ENCODE assay signal across 12 cellular contexts in the genomic region with DNA sequence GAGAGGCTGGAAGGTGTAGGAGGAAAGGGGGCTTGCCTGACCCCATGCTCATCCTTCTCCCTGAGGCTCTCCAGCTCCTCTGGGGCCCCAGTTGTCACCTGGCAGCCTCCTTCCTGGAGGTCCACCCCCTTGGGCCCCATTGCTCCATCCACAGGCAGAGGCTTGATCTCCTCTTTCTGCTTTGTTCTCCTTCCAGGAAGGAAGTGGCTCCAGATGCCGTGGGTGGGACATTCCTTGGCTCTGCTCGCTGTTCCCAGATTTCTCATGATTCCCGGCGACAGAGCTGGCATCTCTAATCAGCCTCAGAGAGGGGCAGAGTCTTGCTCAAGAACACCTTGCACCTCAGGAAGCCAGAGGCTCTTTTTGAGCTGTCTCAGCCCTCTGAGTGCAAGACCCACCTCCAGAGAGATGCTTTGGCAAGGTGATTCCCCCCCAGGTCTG. TPM values are rescaled to one million over a fixed set of nuclear protein-coding genes. Genes with fewer than 3 reads are reported as not detected.
DNase-seq lines count a peak whose midpoint lies in the region; ATAC-seq, FAIRE-seq and TF ChIP-seq lines count a peak whose summit lies in the region.
"Had no signal": no experiment of that assay in that cellular context is flagged by ENCODE, and none has a peak within 500 bp of the region (broad histone marks: within the 10 kb centered on the region; RNA-seq: fewer than 3 reads in every experiment).

No MANE protein-coding gene starts in this region.

- no peaks in the 10 kb centered on the region for H3K36me3 Mint-ChIP-seq in osteocyte (ENCODE audit: unreplicated experiment)

- H3K27me3 Mint-ChIP-seq in osteocyte (ENCODE audit: unreplicated experiment): no peaks in the 10 kb centered on the region

- DNase-seq in HTR-8/SVneo (ENCODE audit: insufficient read length, low spot score) (peak; percentile 54), H1 (ENCODE audit: low read depth in 1 of 2, low spot score in 2 of 2) (no peak), osteocyte (ENCODE audit: extremely low spot score, unreplicated experiment) (no peak), DMS114 treated with DMSO at 0.1 percent for 48 hours (lab: John Stamatoyannopoulos, UW; ENCODE audit: unreplicated experiment) (no peak), NCI-H82 treated with DMSO at 0.1 percent for 48 hours (lab: John Stamatoyannopoulos, UW; ENCODE audit: unreplicated experiment) (no peak), NCI-H526 (lab: John Stamatoyannopoulos, UW) (no peak)
- DNase-seq: substantia nigra had no signal

- H2AK5ac ChIP-seq in H1 (ENCODE audit: low read depth, low read length): no peak overlapping the region

- peaks cover 85% of the 10 kb centered on the region for H3K4me1 Mint-ChIP-seq in osteocyte (ENCODE audit: unreplicated experiment)

- no peaks in the 10 kb centered on the region for H3K27me3 ChIP-seq in ACC112 (ENCODE audit: insufficient read depth, low read length)
- no peaks in the 10 kb centered on the region; a peak in 1 of 7 replicates for H3K27me3 ChIP-seq in H1 (replicated peaks in 1 of 4; ENCODE audit: control insufficient read depth in 3 of 4, extremely low read depth in 1 of 4, insufficient read depth in 3 of 4, low read length in 3 of 4)

- H2AFZ ChIP-seq in ACC112 (ENCODE audit: low read length, unreplicated experiment) (no peak overlapping the region), H1 (ENCODE audit: low read length) (0 out of 2 replicates have a peak overlapping the region, but pooled peaks have one; percentile 11)
- H2AFZ ChIP-seq: GM23338 had no signal

- H3K56ac ChIP-seq in H1 (replicated peaks; ENCODE audit: insufficient read length, low read depth, low read length): no peak overlapping the region

- POLR2A ChIA-PET in H1 (lab: Charles Lee; ENCODE audit: partially characterized antibody): interaction anchor here (0.8 to 1.0 kb wide), 3 partner anchors 19 to 248 kb away, joined by 3 read pairs; no protein-coding TSS in a partner anchor

- no peak overlapping the region for H3K14ac ChIP-seq in H1 (ENCODE audit: insufficient read length)

- H2BK20ac ChIP-seq in H1 (ENCODE audit: low read length): no peak overlapping the region

- peak overlapping the region; percentile 84 for H3K27ac ChIP-seq in ACC112 (ENCODE audit: low read depth, low read length)
- no peak overlapping the region for H3K27ac ChIP-seq in H1 (ENCODE audit: low read depth, low read length)

- H3K4me1 ChIP-seq in ACC112 (ENCODE audit: control insufficient read depth, insufficient read depth, low read length, unreplicated experiment) (peaks cover 55% of the 10 kb centered on the region), H1 (replicated peaks in 1 of 4; ENCODE audit: control insufficient read depth in 3 of 4, insufficient read depth in 4 of 4, low read length in 3 of 4) (peaks cover 0 to 8% (median 1%) of the 10 kb centered on the region in 4 experiments; a peak in 2 of 7 replicates)

- H2BK120ac ChIP-seq in H1 (replicated peaks; ENCODE audit: low read depth, low read length): no peak overlapping the region

- no peaks in the 10 kb centered on the region for H3K79me1 ChIP-seq in H1 (ENCODE audit: low read depth, low read length)

- H2BK5ac ChIP-seq in H1 (ENCODE audit: low read depth, low read length): 0 out of 2 replicates have a peak overlapping the region, but pooled peaks have one; percentile 25

- no peak overlapping the region for H2BK15ac ChIP-seq in H1 (ENCODE audit: low read length)

- H3K27ac Mint-ChIP-seq in osteocyte (ENCODE audit: unreplicated experiment): peak overlapping the region; percentile 77
- H3K27ac Mint-ChIP-seq: GM23338 had no signal

- no peak for ATAC-seq in GM21526 (IDR thresholded peaks at IDR 0.05; ENCODE audit: low FRiP score, unreplicated experiment)
- ATAC-seq: GM23338 had no signal

- H3K9ac ChIP-seq in H1 (replicated peaks in 1 of 4; ENCODE audit: extremely low read depth in 1 of 4, low read depth in 3 of 4, low read length in 3 of 4): no peak overlapping the region

- H4K8ac ChIP-seq in H1 (ENCODE audit: extremely low read depth, insufficient read depth, low read length): no peak overlapping the region

- H3K23me2 ChIP-seq in H1 (ENCODE audit: low read depth, low read length): peaks cover 3% of the 10 kb centered on the region; the same call in 1 of the 2 replicates

- no peak overlapping the region for H4K5ac ChIP-seq in H1 (ENCODE audit: insufficient read length, low read depth, low read length)

- no peak overlapping the region for H3K23ac ChIP-seq in H1 (ENCODE audit: insufficient read length)

- FAIRE-seq in HTR-8/SVneo (lab: Jason Lieb, UNC): no peak
- FAIRE-seq in H1 (lab: Jason Lieb, UNC): no peak

- no peak overlapping the region for H2BK12ac ChIP-seq in H1 (ENCODE audit: low read depth, low read length)

- no peak for TF ChIP-seq RAD21 in H1 (IDR thresholded peaks at IDR 0.05 in 1 of 2, conservative IDR thresholded peaks at IDR 0.05 in 1 of 2; ENCODE audit: low read depth in 2 of 2, low read length in 2 of 2)

- H3K9me3 Mint-ChIP-seq in osteocyte (ENCODE audit: unreplicated experiment): no peaks in the 10 kb centered on the region
- H3K9me3 Mint-ChIP-seq: GM23338, neural crest cell had no signal

- no peak overlapping the region for H3K4me3 ChIP-seq in ACC112 (ENCODE audit: low read depth, low read length)
- H3K4me3 ChIP-seq in H1 (ENCODE audit: extremely low read depth in 1 of 4, insufficient read depth in 2 of 4, low read depth in 3 of 4, low read length in 4 of 4): no peak overlapping the region
- H3K4me3 ChIP-seq: GM23338 had no signal

- H3K79me2 ChIP-seq in ACC112 (ENCODE audit: control insufficient read depth, insufficient read depth, low read length, unreplicated experiment) (no peaks in the 10 kb centered on the region), H1 (ENCODE audit: control insufficient read depth in 1 of 2, insufficient read depth in 2 of 2, low read length in 2 of 2) (no peaks in the 10 kb centered on the region)

- no peak overlapping the region for H3K4ac ChIP-seq in H1 (replicated peaks; ENCODE audit: insufficient read length, low read depth, low read length)

- no peaks in the 10 kb centered on the region for H3K9me3 ChIP-seq in H1 (ENCODE audit: insufficient read depth in 2 of 2, low read depth in 1 of 2, low read length in 1 of 2)

- TF ChIP-seq CTCF in H1 (IDR thresholded peaks at IDR 0.05; ENCODE audit: control extremely low read depth in 1 of 3, insufficient read depth in 1 of 3, low read depth in 1 of 3, low read length in 3 of 3) (no peak), osteocyte (IDR thresholded peaks at IDR 0.05) (no peak)

- no peak overlapping the region for H3K4me3 Mint-ChIP-seq in osteocyte (ENCODE audit: unreplicated experiment)
- H3K4me3 Mint-ChIP-seq: GM23338, neural crest cell had no signal

- H4K20me1 ChIP-seq in H1 (replicated peaks in 1 of 2; ENCODE audit: control insufficient read depth in 1 of 2, insufficient read depth in 2 of 2, low read length in 2 of 2): peaks cover 0 to 1% of the 10 kb centered on the region in 2 experiments

- H4K91ac ChIP-seq in H1 (replicated peaks; ENCODE audit: insufficient read length, low read length): no peak overlapping the region

- H3K18ac ChIP-seq in H1 (ENCODE audit: extremely low read depth, low read length): no peak overlapping the region

- H3K4me2 ChIP-seq in H1 (ENCODE audit: insufficient read depth in 1 of 2, low read depth in 2 of 2, low read length in 2 of 2): no peak overlapping the region
- H3K4me2 ChIP-seq: GM23338 had no signal

- CTCF ChIA-PET in H1 (lab: Charles Lee; ENCODE audit: partially characterized antibody): interaction anchor here (1.0 to 19.4 kb wide), 13 partner anchors 9 to 178 kb away, joined by 3 to 435 read pairs (median 4); partner anchors contain the start of gene IGFBP4

- no peaks in the 10 kb centered on the region for H3K36me3 ChIP-seq in ACC112 (ENCODE audit: insufficient read depth, low read length)
- no peaks in the 10 kb centered on the region for H3K36me3 ChIP-seq in H1 (ENCODE audit: control insufficient read depth in 2 of 4, insufficient read depth in 4 of 4, low read length in 3 of 4)

- WGBS in H1 (ENCODE audit: extremely low coverage in 1 of 2, insufficient coverage in 1 of 2, insufficient read length in 1 of 2, insufficient replicate concordance in 2 of 2, low coverage in 1 of 2, low lambda C conversion rate in 2 of 2, missing lambda C conversion rate in 1 of 2), 2 experiments: 93% methylated on average over 4 of the region's 4 CpGs; no CpG with 5 or more reads in 1 of the 2 experiments

- no peak for TF ChIP-seq EP300 in H1 (IDR thresholded peaks at IDR 0.05; ENCODE audit: borderline replicate concordance in 1 of 2, low read depth in 2 of 2, low read length in 2 of 2)

- no peak for TF ChIP-seq POLR2A in H1 (IDR thresholded peaks at IDR 0.05; ENCODE audit: control extremely low read depth in 1 of 2, low read depth in 2 of 2, low read length in 2 of 2)

TF ChIP-seq in H1, 55 proteins besides CTCF, POLR2A, EP300 and RAD21 (continues in another document):
- TF ChIP-seq BRCA1 (IDR thresholded peaks at IDR 0.05; ENCODE audit: low read depth, low read length) (no peak), JUN (IDR thresholded peaks at IDR 0.05; ENCODE audit: low read depth, low read length) (no peak), CREB1 (IDR thresholded peaks at IDR 0.05) (no peak), HDAC6 (IDR thresholded peaks at IDR 0.05; ENCODE audit: low read depth, low read length) (no peak), NANOG (IDR thresholded peaks at IDR 0.05; ENCODE audit: insufficient read depth, low read depth, low read length, poor library complexity, severe bottlenecking) (no peak)

RNA-seq across cellular contexts. Expression of gene CCR7, which starts 28.5 kb away (rescaled TPM):
- total RNA-seq in H1 (2021; fragmentation: NEBNext Ultra II Directional; extraction: Animal tissue kit (Norgen Biotek cat#: 25700)): 0.17 TPM in 1 of 2 replicates, not detected in the other
- 0.12 and 0.28 TPM in 2 replicates for polyA plus RNA-seq in H1 (2011; rRNA removed)
- 0.16 TPM for polyA plus RNA-seq in H1 (2011; cell fraction: cytosol; rRNA removed)
- 0.27 TPM for polyA plus RNA-seq in H1 (2011; cell fraction: nucleus; rRNA removed)
- polyA plus RNA-seq in H1 (2012, experiment 1 of 2): 0.11 to 0.33 TPM in 2 of 4 replicates, not detected in the others
- 0.14 TPM for polyA plus RNA-seq in H1 (2012, experiment 2 of 2)
- 0.30 TPM for polyA plus RNA-seq in H1 (2013, experiment 1 of 2)
- 0.24 TPM for polyA plus RNA-seq in H1 (2013, experiment 2 of 2)
- not detected in 2 replicates for polyA minus RNA-seq in H1 (2011; rRNA and poly(A)+ RNA removed)
- polyA minus RNA-seq in H1 (2011; cell fraction: cytosol; rRNA and poly(A)+ RNA removed): not detected
- polyA minus RNA-seq in H1 (2011; cell fraction: nucleus; rRNA and poly(A)+ RNA removed): not detected
- total RNA-seq in osteocyte: 0.21 TPM in 1 of 2 replicates, not detected in the other
- total RNA-seq: M059J had no signal

RNA-seq across cellular contexts. Expression of gene TNS4, which starts 35.3 kb away (rescaled TPM):
- total RNA-seq in H1 (2021; fragmentation: NEBNext Ultra II Directional; extraction: Animal tissue kit (Norgen Biotek cat#: 25700)): 0.20 and 0.80 TPM in 2 replicates
- polyA plus RNA-seq in H1 (2011; rRNA removed): 0.21 and 0.39 TPM in 2 replicates
- 0.49 TPM for polyA plus RNA-seq in H1 (2011; cell fraction: cytosol; rRNA removed)
- polyA plus RNA-seq in H1 (2011; cell fraction: nucleus; rRNA removed): 0.54 TPM
- 0.21 to 0.76 TPM (median 0.30 TPM) in 4 replicates for polyA plus RNA-seq in H1 (2012, experiment 1 of 2)
- polyA plus RNA-seq in H1 (2012, experiment 2 of 2): 0.10 TPM
- 0.39 TPM for polyA plus RNA-seq in H1 (2013, experiment 1 of 2)
- 0.63 TPM for polyA plus RNA-seq in H1 (2013, experiment 2 of 2)
- 0.60 and 0.66 TPM in 2 replicates for polyA minus RNA-seq in H1 (2011; rRNA and poly(A)+ RNA removed)
- not detected for polyA minus RNA-seq in H1 (2011; cell fraction: cytosol; rRNA and poly(A)+ RNA removed)
- 0.90 TPM for polyA minus RNA-seq in H1 (2011; cell fraction: nucleus; rRNA and poly(A)+ RNA removed)
- total RNA-seq in osteocyte: 0.21 and 0.73 TPM in 2 replicates
- total RNA-seq: M059J, neural crest cell had no signal
